13 cellular contexts compared by ENCODE assay signal in the genomic region with DNA sequence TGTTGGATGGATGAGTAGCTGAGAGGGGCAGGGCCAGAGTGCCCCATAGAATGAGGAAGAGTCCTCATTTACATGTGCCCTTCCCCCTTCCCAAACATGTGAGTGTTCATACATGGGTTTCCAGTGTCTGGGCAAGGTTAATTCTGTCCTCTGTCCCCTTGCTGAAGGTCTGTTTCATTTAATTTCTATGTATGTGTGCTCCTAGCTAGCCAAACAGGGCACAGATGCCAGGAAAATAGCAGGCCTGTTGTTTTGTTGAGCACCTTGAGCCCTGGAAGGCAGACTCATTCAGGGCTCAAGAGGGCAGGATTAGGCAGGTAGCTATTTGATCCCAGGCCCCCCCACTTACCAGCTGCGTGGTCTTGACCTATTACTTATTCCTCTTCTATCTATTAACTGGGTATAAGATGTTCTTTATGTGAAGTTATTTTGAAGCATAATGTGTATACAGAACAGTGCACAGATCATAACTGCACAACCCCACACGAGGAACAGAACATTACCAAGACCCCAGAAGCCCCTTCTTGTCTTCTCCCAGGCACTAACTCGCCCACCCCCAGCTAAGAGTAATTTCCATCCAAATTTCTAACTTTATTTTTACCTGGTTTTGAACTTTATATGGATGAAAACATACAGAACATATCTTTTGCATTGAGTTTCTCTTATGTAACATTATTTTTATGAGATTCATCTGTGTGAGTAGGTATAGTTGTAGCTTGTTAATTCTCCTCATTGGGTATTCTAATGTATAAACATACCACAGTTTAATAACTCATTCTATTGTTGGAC.
DNase-seq lines count a peak whose midpoint lies in the region; ATAC-seq lines count a peak whose summit lies in the region.
"Had no signal": no experiment of that assay in that cellular context is flagged by ENCODE, and none has a peak within 500 bp of the region (broad histone marks: within the 10 kb centered on the region; RNA-seq: fewer than 3 reads in every experiment).

No MANE protein-coding gene starts in this region.

- H3K4me3 ChIP-seq in BLaER1 = no peak overlapping the region

- H3K9ac ChIP-seq in BLaER1 = no peak overlapping the region

- H3K9me3 Mint-ChIP-seq in IgD-negative memory B cell = no peaks in the 10 kb centered on the region
- H3K9me3 Mint-ChIP-seq in activated CD8-positive, alpha-beta memory T cell treated with anti-CD3 and anti-CD28 coated beads, Interleukin-2, amount 10 ng/mL, durations not matched to agents 7 days and 5 days (ENCODE audit: low read depth) = no peaks in the 10 kb centered on the region
- H3K9me3 Mint-ChIP-seq: activated T-helper 17 cell treated with anti-CD3 and anti-CD28 coated beads, Interleukin-2, amount 50 U/mL, for 72 hours; stimulated activated naive CD8-positive, alpha-beta T cell treated with anti-CD3 and anti-CD28 coated beads, Interleukin-15, Interleukin-2, amounts not matched to agents 100 ng/mL and 50 ng/mL, for 24 hours had no signal

- ATAC-seq in GM19351 (IDR thresholded peaks at IDR 0.05; ENCODE audit: unreplicated experiment) (peak; percentile 43), HG02759 (IDR thresholded peaks at IDR 0.05; ENCODE audit: unreplicated experiment) (peak; percentile 44), HG02798 (IDR thresholded peaks at IDR 0.05; ENCODE audit: poor library complexity, unreplicated experiment) (no peak)
- no peak for ATAC-seq in activated CD8-positive, alpha-beta memory T cell treated with anti-CD3 and anti-CD28 coated beads, Interleukin-2, amount 10 ng/mL, durations not matched to agents 7 days and 5 days
- ATAC-seq: activated T-helper 17 cell treated with anti-CD3 and anti-CD28 coated beads, Interleukin-2, amount 50 U/mL, for 72 hours had no signal

- H3K4me1 ChIP-seq in BLaER1 = peaks cover 82% of the 10 kb centered on the region

- H3K4me1 Mint-ChIP-seq in IgD-negative memory B cell = peaks cover 40 to 48% (median 44%) of the 10 kb centered on the region in 3 donors
- H3K4me1 Mint-ChIP-seq in activated CD8-positive, alpha-beta memory T cell treated with anti-CD3 and anti-CD28 coated beads, Interleukin-2, amount 10 ng/mL, durations not matched to agents 7 days and 5 days = peaks cover 12% of the 10 kb centered on the region
- H3K4me1 Mint-ChIP-seq: activated T-helper 17 cell treated with anti-CD3 and anti-CD28 coated beads, Interleukin-2, amount 50 U/mL, for 72 hours had no signal

- no peaks in the 10 kb centered on the region for H4K20me1 ChIP-seq in BLaER1

- peak overlapping the region; percentile 94 to 99 (median 98) for H3K4me3 Mint-ChIP-seq in IgD-negative memory B cell
- no peak overlapping the region for H3K4me3 Mint-ChIP-seq in activated CD8-positive, alpha-beta memory T cell treated with anti-CD3 and anti-CD28 coated beads, Interleukin-2, amount 10 ng/mL, durations not matched to agents 7 days and 5 days
- H3K4me3 Mint-ChIP-seq: activated T-helper 17 cell treated with anti-CD3 and anti-CD28 coated beads, Interleukin-2, amount 50 U/mL, for 72 hours; stimulated activated naive CD8-positive, alpha-beta T cell treated with anti-CD3 and anti-CD28 coated beads, Interleukin-15, Interleukin-2, amounts not matched to agents 100 ng/mL and 50 ng/mL, for 24 hours had no signal

- no peak overlapping the region for H3K27ac ChIP-seq in BLaER1
- H3K27ac ChIP-seq: VCaP had no signal

- peaks cover 6% of the 10 kb centered on the region for H3K9me3 ChIP-seq in BLaER1

- peaks cover 36% of the 10 kb centered on the region for H3K36me3 Mint-ChIP-seq in IgD-negative memory B cell
- no peaks in the 10 kb centered on the region for H3K36me3 Mint-ChIP-seq in activated CD8-positive, alpha-beta memory T cell treated with anti-CD3 and anti-CD28 coated beads, Interleukin-2, amount 10 ng/mL, durations not matched to agents 7 days and 5 days

- peak overlapping the region; percentile 90 to 99 (median 94) for H3K27ac Mint-ChIP-seq in IgD-negative memory B cell
- no peak overlapping the region for H3K27ac Mint-ChIP-seq in activated CD8-positive, alpha-beta memory T cell treated with anti-CD3 and anti-CD28 coated beads, Interleukin-2, amount 10 ng/mL, durations not matched to agents 7 days and 5 days
- H3K27ac Mint-ChIP-seq: activated T-helper 17 cell treated with anti-CD3 and anti-CD28 coated beads, Interleukin-2, amount 50 U/mL, for 72 hours; stimulated activated naive CD8-positive, alpha-beta T cell treated with anti-CD3 and anti-CD28 coated beads, Interleukin-15, Interleukin-2, amounts not matched to agents 100 ng/mL and 50 ng/mL, for 24 hours had no signal

- peaks cover 17% of the 10 kb centered on the region for H3K36me3 ChIP-seq in BLaER1

- no peaks in the 10 kb centered on the region for H3K27me3 ChIP-seq in BLaER1

- DNase-seq in HPDE6-E6E7 (ENCODE audit: extremely low spot score) = no peak
- DNase-seq in NCI-H526 treated with DMSO at 0.1 percent for 48 hours (lab: John Stamatoyannopoulos, UW) = no peak
- no peak for DNase-seq in activated CD8-positive, alpha-beta memory T cell treated with anti-CD3 and anti-CD28 coated beads, Interleukin-2, amount 10 ng/mL, durations not matched to agents 7 days and 5 days
- DNase-seq: mammary epithelial cell, SHP77 had no signal

- H3K27me3 Mint-ChIP-seq in IgD-negative memory B cell = no peaks in the 10 kb centered on the region
- peaks cover 22% of the 10 kb centered on the region for H3K27me3 Mint-ChIP-seq in activated CD8-positive, alpha-beta memory T cell treated with anti-CD3 and anti-CD28 coated beads, Interleukin-2, amount 10 ng/mL, durations not matched to agents 7 days and 5 days

- H3K4me2 ChIP-seq in BLaER1 = peak overlapping the region; percentile 31

- CTCF ChIA-PET in activated CD8-positive, alpha-beta memory T cell treated with anti-CD3 and anti-CD28 coated beads, Interleukin-2, amount 10 ng/mL, durations not matched to agents 7 days and 5 days (lab: Charles Lee) = interaction anchor here (0.9 to 1.3 kb wide), 2 partner anchors 23 to 25 kb away, joined by 3 to 4 read pairs; no protein-coding TSS in a partner anchor

Comparison
In these comparisons a context has a peak if more than half of its experiments do, and no peak if none do; other contexts are left out.
1. ATAC-seq: peak in GM19351 (single experiment) and HG02759 (single experiment); none in activated CD8-positive, alpha-beta memory T cell treated with anti-CD3 and anti-CD28 coated beads, Interleukin-2, amount 10 ng/mL, durations not matched to agents 7 days and 5 days (single experiment) and HG02798 (single experiment).